8 cellular contexts compared by ENCODE assay signal in genomic region chr10:3777876-3778707, GRCh38. TPM values are rescaled to one million over a fixed set of nuclear protein-coding genes. Genes with fewer than 3 reads are reported as not detected.
DNase-seq lines count a peak whose midpoint lies in the region; TF ChIP-seq lines count a peak whose summit lies in the region.

No MANE protein-coding gene starts in this region.

- peaks cover 93% of the 10 kb centered on the region for H3K36me3 Mint-ChIP-seq in activated T-cell treated with anti-CD3 and anti-CD28 coated beads, Interleukin-2, amount 50 U/mL, for 24 hours (ENCODE audit: low read depth)

- no peaks in the 10 kb centered on the region for H3K27me3 Mint-ChIP-seq in activated T-cell treated with anti-CD3 and anti-CD28 coated beads, Interleukin-2, amount 50 U/mL, for 24 hours

- H3K27ac ChIP-seq in brain microvascular endothelial cell = peak overlapping the region; percentile 97
- H3K27ac ChIP-seq in liver (ENCODE audit: low read depth in 1 of 2, low read length in 2 of 2) = peak overlapping the region; percentile 89 to 100
- peak overlapping the region; percentile 39 to 100 (median 100) for H3K27ac ChIP-seq in thyroid gland

- no peak for TF ChIP-seq RAD21 in liver (IDR thresholded peaks at IDR 0.05)

- TF ChIP-seq CTCF in brain microvascular endothelial cell (IDR thresholded peaks at IDR 0.05; ENCODE audit: low read depth, low read length, missing control alignments) = no peak
- TF ChIP-seq CTCF in liver (IDR thresholded peaks at IDR 0.05; ENCODE audit: low read depth, low read length, missing input control) = no peak
- TF ChIP-seq CTCF in thyroid gland (IDR thresholded peaks at IDR 0.05) = no peak

- H3K4me1 ChIP-seq in liver (ENCODE audit: control insufficient read depth in 4 of 4, insufficient read depth in 4 of 4, low read length in 3 of 4) (peaks cover 2 to 25% (median 8%) of the 10 kb centered on the region in 4 donors), thyroid gland (peaks cover 34 to 59% of the 10 kb centered on the region in 2 donors)

- H3K27me3 ChIP-seq in brain microvascular endothelial cell (replicated peaks) (no peaks in the 10 kb centered on the region), liver (ENCODE audit: control insufficient read depth in 4 of 4, insufficient read depth in 4 of 4, low read length in 3 of 4) (no peaks in the 10 kb centered on the region), thyroid gland (no peaks in the 10 kb centered on the region)

- H3K9me3 ChIP-seq in liver (ENCODE audit: control insufficient read depth in 4 of 4, low read length in 3 of 4) = no peaks in the 10 kb centered on the region
- H3K9me3 ChIP-seq in thyroid gland = no peaks in the 10 kb centered on the region

- no peak for TF ChIP-seq POLR2A in thyroid gland (IDR thresholded peaks at IDR 0.05)

- H3K27ac Mint-ChIP-seq in activated T-cell treated with anti-CD3 and anti-CD28 coated beads, Interleukin-2, amount 50 U/mL, for 24 hours = peak overlapping the region; percentile 96

- H3K36me3 ChIP-seq in brain microvascular endothelial cell (replicated peaks) = peaks cover 67% of the 10 kb centered on the region
- H3K36me3 ChIP-seq in liver (ENCODE audit: control insufficient read depth in 4 of 4, insufficient read depth in 3 of 4, low read depth in 1 of 4, low read length in 3 of 4) = peaks cover 14 to 69% (median 49%) of the 10 kb centered on the region in 4 donors
- peaks cover 55 to 56% of the 10 kb centered on the region in 2 donors for H3K36me3 ChIP-seq in thyroid gland

- H3K4me1 Mint-ChIP-seq in activated T-cell treated with anti-CD3 and anti-CD28 coated beads, Interleukin-2, amount 50 U/mL, for 24 hours (ENCODE audit: low read depth) = peaks cover 84% of the 10 kb centered on the region

- DNase-seq in activated T-cell treated with anti-CD3 and anti-CD28 coated beads, Interleukin-2, amount 50 U/mL, for 24 hours = no peak
- no peak for DNase-seq in activated T-cell treated with anti-CD3 and anti-CD28 coated beads for 4 hours
- DNase-seq in brain microvascular endothelial cell = no peak
- no peak for DNase-seq in thyroid gland
- no peak for DNase-seq in NCI-H526 (lab: John Stamatoyannopoulos, UW)
- no peak for DNase-seq in GOT3 (lab: John Stamatoyannopoulos, UW)
- no peak for DNase-seq in stimulated activated CD4-positive, alpha-beta T cell treated with anti-CD3 and anti-CD28 coated beads, Interleukin-12 subunit alpha, Interleukin-12 subunit beta, amount 100 ng/mL, for 4 hours

- intact Hi-C loops in thyroid gland (cut with DNase I) = loop anchor here (10.0 kb wide), 1 partner anchor 543 kb away; no protein-coding TSS in a partner anchor

- no peaks in the 10 kb centered on the region for H3K9me3 Mint-ChIP-seq in activated T-cell treated with anti-CD3 and anti-CD28 coated beads, Interleukin-2, amount 50 U/mL, for 24 hours

- WGBS in liver = 80% methylated on average over 8 of the region's 8 CpGs
- 73 to 78% methylated on average over 8 of the region's 8 CpGs for WGBS in thyroid gland, 2 donors

- in situ Hi-C loops in brain microvascular endothelial cell (cut with HindIII; ENCODE audit: low pct_ligation_motif_present, low sequenced_read_pairs) = no loop called here

- H3K4me3 ChIP-seq in brain microvascular endothelial cell (ENCODE audit: low read depth, low read length) (peak overlapping the region; percentile 26), liver (ENCODE audit: low read depth in 1 of 3, low read length in 3 of 3) (no peak overlapping the region), thyroid gland (replicated peaks in 1 of 3) (no peak overlapping the region)

- H3K9ac ChIP-seq in liver (ENCODE audit: low read depth in 1 of 2, low read length in 2 of 2) = no peak overlapping the region

- peak overlapping the region; percentile 87 for H3K4me3 Mint-ChIP-seq in activated T-cell treated with anti-CD3 and anti-CD28 coated beads, Interleukin-2, amount 50 U/mL, for 24 hours

TF ChIP-seq in liver, 16 proteins besides CTCF, POLR2A, EP300 and RAD21:
- TF ChIP-seq YY1 (IDR thresholded peaks at IDR 0.05) (no peak), FOXA2 (IDR thresholded peaks at IDR 0.05) (no peak), GABPA (IDR thresholded peaks at IDR 0.05 in 1 of 2, conservative IDR thresholded peaks at IDR 0.05 in 1 of 2) (no peak), JUND (IDR thresholded peaks at IDR 0.05) (peak in 1 of 2 donors; percentile 64), SP1 (IDR thresholded peaks at IDR 0.05) (no peak), MAX (IDR thresholded peaks at IDR 0.05) (no peak), NR2F2 (IDR thresholded peaks at IDR 0.05) (no peak), FOXA1 (IDR thresholded peaks at IDR 0.05) (no peak)
- TF ChIP-seq, protein P1, sequence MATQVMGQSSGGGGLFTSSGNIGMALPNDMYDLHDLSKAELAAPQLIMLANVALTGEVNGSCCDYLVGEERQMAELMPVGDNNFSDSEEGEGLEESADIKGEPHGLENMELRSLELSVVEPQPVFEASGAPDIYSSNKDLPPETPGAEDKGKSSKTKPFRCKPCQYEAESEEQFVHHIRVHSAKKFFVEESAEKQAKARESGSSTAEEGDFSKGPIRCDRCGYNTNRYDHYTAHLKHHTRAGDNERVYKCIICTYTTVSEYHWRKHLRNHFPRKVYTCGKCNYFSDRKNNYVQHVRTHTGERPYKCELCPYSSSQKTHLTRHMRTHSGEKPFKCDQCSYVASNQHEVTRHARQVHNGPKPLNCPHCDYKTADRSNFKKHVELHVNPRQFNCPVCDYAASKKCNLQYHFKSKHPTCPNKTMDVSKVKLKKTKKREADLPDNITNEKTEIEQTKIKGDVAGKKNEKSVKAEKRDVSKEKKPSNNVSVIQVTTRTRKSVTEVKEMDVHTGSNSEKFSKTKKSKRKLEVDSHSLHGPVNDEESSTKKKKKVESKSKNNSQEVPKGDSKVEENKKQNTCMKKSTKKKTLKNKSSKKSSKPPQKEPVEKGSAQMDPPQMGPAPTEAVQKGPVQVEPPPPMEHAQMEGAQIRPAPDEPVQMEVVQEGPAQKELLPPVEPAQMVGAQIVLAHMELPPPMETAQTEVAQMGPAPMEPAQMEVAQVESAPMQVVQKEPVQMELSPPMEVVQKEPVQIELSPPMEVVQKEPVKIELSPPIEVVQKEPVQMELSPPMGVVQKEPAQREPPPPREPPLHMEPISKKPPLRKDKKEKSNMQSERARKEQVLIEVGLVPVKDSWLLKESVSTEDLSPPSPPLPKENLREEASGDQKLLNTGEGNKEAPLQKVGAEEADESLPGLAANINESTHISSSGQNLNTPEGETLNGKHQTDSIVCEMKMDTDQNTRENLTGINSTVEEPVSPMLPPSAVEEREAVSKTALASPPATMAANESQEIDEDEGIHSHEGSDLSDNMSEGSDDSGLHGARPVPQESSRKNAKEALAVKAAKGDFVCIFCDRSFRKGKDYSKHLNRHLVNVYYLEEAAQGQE (IDR thresholded peaks at IDR 0.05) = no peak
TF ChIP-seq in liver: peak in this region for 1.

RNA-seq across cellular contexts. Expression of gene KLF6, which starts 6.9 kb away (rescaled TPM):
- 10 to 100 TPM; 17.7 to 26.6 TPM for total RNA-seq in liver
- 100 to 1,000 TPM in 1 of 2 donors, 10 to 100 TPM in 1; 11.0 to 124 TPM for polyA plus RNA-seq in liver
- 100 to 1,000 TPM in 2 of 4 donors, 10 to 100 TPM in 2; 50.4 to 166 (median 103) TPM for total RNA-seq in thyroid gland
